ENCODE assay signal across 12 cellular contexts in genomic region chr3:192449036-192449435, GRCh38.
A peak's percentile ranks its signal among the peaks of the same experiment; 100 is the strongest.
DNase-seq lines count a peak whose midpoint lies in the region; ATAC-seq, FAIRE-seq and TF ChIP-seq lines count a peak whose summit lies in the region.
"Had no signal": no experiment of that assay in that cellular context is flagged by ENCODE, and none has a peak within 500 bp of the region (broad histone marks: within the 10 kb centered on the region; RNA-seq: fewer than 3 reads in every experiment).

No MANE protein-coding gene starts in this region.

- no peak overlapping the region for H3K4me2 ChIP-seq in HepG2 (ENCODE audit: low read depth, low read length)

- H3K4me3 ChIP-seq in HepG2 (replicated peaks in 1 of 3; ENCODE audit: insufficient read depth in 1 of 3, low read depth in 2 of 3, low read length in 3 of 3) = no peak overlapping the region
- H3K4me3 ChIP-seq in effector memory CD4-positive, alpha-beta T cell (ENCODE audit: insufficient read depth, low read depth, low read length, poor library complexity, severe bottlenecking) = no peak overlapping the region

- in situ Hi-C loops in SK-MEL-5 (cut with HindIII; ENCODE audit: low pct_unique_long_range_greater_than_20kb, low sequenced_read_pairs) (no loop called here), HepG2 (cut with HindIII; ENCODE audit: extremely low pct_ligation_motif_present, low pct_unique_long_range_greater_than_20kb) (loop anchor here (10.0 kb wide), 1 partner anchor 1034 kb away; no protein-coding TSS in a partner anchor)

- intact Hi-C loops in HepG2 (cut with micrococcal nuclease; ENCODE audit: unreplicated experiment) = no loop called here
- intact Hi-C loops in activated CD4-positive, alpha-beta T cell treated with anti-CD3 and anti-CD28 coated beads, Interleukin-2, amount 10 ng/mL, durations not matched to agents 24 days and 14 days (cut with micrococcal nuclease) = no loop called here

- no peaks in the 10 kb centered on the region for H3K4me1 Mint-ChIP-seq in activated CD4-positive, alpha-beta T cell treated with anti-CD3 and anti-CD28 coated beads, Interleukin-2, amount 10 ng/mL, durations not matched to agents 24 days and 14 days

- no peaks in the 10 kb centered on the region for H3K4me1 ChIP-seq in HepG2 (ENCODE audit: insufficient read depth, low read length)
- no peaks in the 10 kb centered on the region for H3K4me1 ChIP-seq in effector memory CD4-positive, alpha-beta T cell (ENCODE audit: control insufficient read depth, insufficient read depth, low read length, poor library complexity, severe bottlenecking)

- TF ChIP-seq POLR2A in HepG2 (IDR thresholded peaks at IDR 0.05; ENCODE audit: insufficient read depth in 1 of 2, low read depth in 2 of 2, low read length in 2 of 2) = no peak

- DNase-seq in GM10266 (ENCODE audit: extremely low spot score) (peak; percentile 18), HuH-7.5 (ENCODE audit: low spot score) (peak; percentile 12), SK-MEL-5 (ENCODE audit: low read depth, low spot score) (peak; percentile 39), HepG2 (ENCODE audit: low spot score) (no peak), RPMI8226 (no peak), NCI-H2227 (lab: John Stamatoyannopoulos, UW; ENCODE audit: unreplicated experiment) (no peak)
- no peak for DNase-seq in activated CD4-positive, alpha-beta T cell treated with anti-CD3 and anti-CD28 coated beads, Interleukin-2, amount 10 ng/mL, durations not matched to agents 24 days and 14 days
- DNase-seq in effector memory CD4-positive, alpha-beta T cell = no peak
- DNase-seq: activated gamma-delta T cell, T-helper 1 cell had no signal

- H4K20me1 ChIP-seq in HepG2 (ENCODE audit: insufficient read depth, low read length) = no peaks in the 10 kb centered on the region

- ATAC-seq in HepG2 = peak; percentile 72

- H3K9me3 ChIP-seq in HepG2 (ENCODE audit: low read length) = no peaks in the 10 kb centered on the region
- no peaks in the 10 kb centered on the region for H3K9me3 ChIP-seq in effector memory CD4-positive, alpha-beta T cell (ENCODE audit: control insufficient read depth, low read length)

- H3K9me3 Mint-ChIP-seq in activated CD4-positive, alpha-beta T cell treated with anti-CD3 and anti-CD28 coated beads, Interleukin-2, amount 10 ng/mL, durations not matched to agents 24 days and 14 days = no peaks in the 10 kb centered on the region

- no peak overlapping the region for H3K27ac ChIP-seq in HepG2 (ENCODE audit: extremely low read length, insufficient read depth, low read length)
- H3K27ac ChIP-seq in effector memory CD4-positive, alpha-beta T cell (ENCODE audit: insufficient read depth, low read length, poor library complexity, severe bottlenecking) = no peak overlapping the region

- H3K9ac ChIP-seq in HepG2 (ENCODE audit: insufficient read depth, low read depth, low read length) = no peak overlapping the region

- H3K79me2 ChIP-seq in HepG2 (ENCODE audit: insufficient read depth, low read length) = no peaks in the 10 kb centered on the region

- H3K27me3 Mint-ChIP-seq in activated CD4-positive, alpha-beta T cell treated with anti-CD3 and anti-CD28 coated beads, Interleukin-2, amount 10 ng/mL, durations not matched to agents 24 days and 14 days = peaks cover 16% of the 10 kb centered on the region

- 30% methylated on average over 4 of the region's 4 CpGs for WGBS in HepG2 (ENCODE audit: low lambda C conversion rate)

- POLR2A ChIA-PET in HepG2 (lab: Yijun Ruan, JAX) = no interaction called here

- CTCF ChIA-PET in HepG2 (lab: Yijun Ruan, JAX; ENCODE audit: low intra/inter-chr PET ratio, low total read pairs) = no interaction called here

- no peaks in the 10 kb centered on the region for H3K36me3 ChIP-seq in HepG2 (replicated peaks in 1 of 2; ENCODE audit: control insufficient read depth in 1 of 2, insufficient read depth in 2 of 2, low read length in 2 of 2)
- H3K36me3 ChIP-seq in effector memory CD4-positive, alpha-beta T cell (ENCODE audit: control insufficient read depth, insufficient read depth, low read length) = no peaks in the 10 kb centered on the region

- no peak for TF ChIP-seq EP300 in HepG2 (IDR thresholded peaks at IDR 0.05; ENCODE audit: low read depth in 2 of 2, low read length in 2 of 2)
- TF ChIP-seq EP300 in HepG2 (CRISPR knock-in tag; IDR thresholded peaks at IDR 0.05; ENCODE audit: borderline replicate concordance) = no peak

- TF ChIP-seq RAD21 in HepG2 (CRISPR knock-in tag; IDR thresholded peaks at IDR 0.05) = no peak

- H3K4me3 Mint-ChIP-seq in activated CD4-positive, alpha-beta T cell treated with anti-CD3 and anti-CD28 coated beads, Interleukin-2, amount 10 ng/mL, durations not matched to agents 24 days and 14 days = no peak overlapping the region
- H3K4me3 Mint-ChIP-seq: IgD-negative memory B cell had no signal

- no peak for FAIRE-seq in HepG2 (lab: Jason Lieb, UNC)
- FAIRE-seq: GM18507 had no signal

- no TSS peak for BruUV-seq in HepG2 (replicated peaks; lab: Mats Ljungman, UMichigan)

- H3K27me3 ChIP-seq in HepG2 (ENCODE audit: control insufficient read depth in 1 of 2, insufficient read depth in 2 of 2, low read length in 2 of 2) = no peaks in the 10 kb centered on the region
- H3K27me3 ChIP-seq in effector memory CD4-positive, alpha-beta T cell (replicated peaks; ENCODE audit: control insufficient read depth, insufficient read depth, low read length, poor library complexity, severe bottlenecking) = peaks cover 14% of the 10 kb centered on the region

- H3K27ac Mint-ChIP-seq in activated CD4-positive, alpha-beta T cell treated with anti-CD3 and anti-CD28 coated beads, Interleukin-2, amount 10 ng/mL, durations not matched to agents 24 days and 14 days = no peak overlapping the region
- H3K27ac Mint-ChIP-seq: IgD-negative memory B cell had no signal

- H2AFZ ChIP-seq in HepG2 (ENCODE audit: low read length) = no peak overlapping the region

- peak; percentile 17 for TF ChIP-seq CTCF in GM10266 (IDR thresholded peaks at IDR 0.05; ENCODE audit: control insufficient read depth, insufficient read depth, low read depth, missing control alignments)
- TF ChIP-seq CTCF in HepG2 (CRISPR knock-in tag; IDR thresholded peaks at IDR 0.05) = peak; percentile 44

- no peaks in the 10 kb centered on the region for H3K36me3 Mint-ChIP-seq in activated CD4-positive, alpha-beta T cell treated with anti-CD3 and anti-CD28 coated beads, Interleukin-2, amount 10 ng/mL, durations not matched to agents 24 days and 14 days (ENCODE audit: low read depth)
- H3K36me3 Mint-ChIP-seq: IgD-negative memory B cell had no signal

TF ChIP-seq in HepG2, 621 proteins besides CTCF, POLR2A, EP300 and RAD21 (continues in another document):
- TF ChIP-seq CBFB (CRISPR knock-in tag; IDR thresholded peaks at IDR 0.05) (no peak), KAT7 (CRISPR knock-in tag; IDR thresholded peaks at IDR 0.05; ENCODE audit: borderline replicate concordance) (no peak), FOXA3 (CRISPR knock-in tag; IDR thresholded peaks at IDR 0.05) (peak; percentile 50; the same call in 1 of the 2 replicates), ONECUT2 (CRISPR knock-in tag; IDR thresholded peaks at IDR 0.05) (peak; percentile 79), MIXL1 (CRISPR knock-in tag; IDR thresholded peaks at IDR 0.05) (0 out of 2 replicates have a peak, but pooled peaks have one; percentile 40), GFI1 (CRISPR knock-in tag; IDR thresholded peaks at IDR 0.05; ENCODE audit: borderline replicate concordance) (no peak), KAT2B (IDR thresholded peaks at IDR 0.05; ENCODE audit: borderline replicate concordance, low read depth, low read length) (peak; percentile 28; the same call in 1 of the 2 replicates), GPBP1L1 (CRISPR knock-in tag; IDR thresholded peaks at IDR 0.05) (no peak), ZSCAN21 (CRISPR knock-in tag; IDR thresholded peaks at IDR 0.05; ENCODE audit: borderline replicate concordance) (no peak), GMEB1 (CRISPR knock-in tag; IDR thresholded peaks at IDR 0.05; ENCODE audit: borderline replicate concordance) (no peak)

Comparison
In these comparisons a context has a peak if more than half of its experiments do, and no peak if none do; other contexts are left out.
1. DNase-seq: peak in GM10266 (single experiment), HuH-7.5 (single experiment) and SK-MEL-5 (single experiment); none in HepG2 (single experiment), activated CD4-positive, alpha-beta T cell treated with anti-CD3 and anti-CD28 coated beads, Interleukin-2, amount 10 ng/mL, durations not matched to agents 24 days and 14 days (single experiment), RPMI8226 (single experiment), effector memory CD4-positive, alpha-beta T cell (0 of 3) and NCI-H2227 (single experiment).